Comparison of ENCODE assay signal across 23 cellular contexts in the genomic region with DNA sequence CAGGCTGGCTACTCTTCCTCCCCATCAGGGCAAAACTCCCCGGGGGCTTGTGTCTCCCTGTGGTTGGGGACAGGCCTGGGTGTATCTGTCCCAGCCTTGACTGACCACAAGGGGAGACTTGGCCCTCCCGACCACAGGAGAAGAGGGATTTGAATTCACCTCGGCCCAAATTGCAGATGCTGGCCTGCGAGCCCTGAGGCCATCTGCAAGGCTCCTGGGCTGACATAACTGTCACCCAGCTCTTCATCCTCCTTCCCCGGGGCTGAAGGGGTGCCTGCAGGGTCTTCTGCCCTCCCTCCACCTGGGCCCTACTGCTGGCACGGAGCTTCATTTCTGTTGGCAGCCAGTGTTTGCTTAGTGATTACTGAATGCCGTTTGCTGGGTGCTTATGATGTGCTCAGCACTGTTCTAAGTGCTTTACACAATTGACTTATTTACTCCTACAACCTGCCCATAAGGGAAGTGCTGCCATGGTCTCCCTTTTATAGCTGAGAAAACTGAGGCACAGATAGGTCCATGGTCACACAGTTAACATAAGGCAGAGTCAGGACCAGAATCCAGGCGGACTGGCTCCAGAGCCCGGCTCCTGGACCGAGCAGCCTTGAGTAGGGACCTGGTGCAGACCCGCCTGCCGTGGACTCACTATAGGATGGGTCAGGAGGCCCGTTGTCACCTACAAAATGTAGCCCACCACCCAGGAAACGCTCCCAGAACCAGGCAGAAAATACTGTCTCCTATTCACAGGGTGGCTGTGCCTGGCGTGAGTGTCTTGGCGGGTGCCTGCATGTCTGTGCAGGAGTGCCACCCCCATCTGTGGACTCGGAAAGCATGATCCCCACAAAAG. TPM values are rescaled to one million over a fixed set of nuclear protein-coding genes. Genes with fewer than 3 reads are reported as not detected.
A peak's percentile ranks its signal among the peaks of the same experiment; 100 is the strongest.
DNase-seq lines count a peak whose midpoint lies in the region; ATAC-seq, FAIRE-seq and TF ChIP-seq lines count a peak whose summit lies in the region.
"Had no signal": no experiment of that assay in that cellular context is flagged by ENCODE, and none has a peak within 500 bp of the region (broad histone marks: within the 10 kb centered on the region; RNA-seq: fewer than 3 reads in every experiment).

No MANE protein-coding gene starts in this region.

- H3K9ac ChIP-seq in endodermal cell (ENCODE audit: extremely low read depth, low read length, poor library complexity, severe bottlenecking): no peak overlapping the region

- H3K27me3 Mint-ChIP-seq in natural killer cell treated with Interleukin-12 subunit alpha and Interleukin-12 subunit beta and Interleukin-15 and Interleukin-18, amount 100 ng/mL, for 72 hours: no peaks in the 10 kb centered on the region
- H3K27me3 Mint-ChIP-seq in natural killer cell (ENCODE audit: low read depth in 2 of 2) (peaks cover 0 to 6% of the 10 kb centered on the region in 2 donors), endodermal cell (ENCODE audit: insufficient read depth) (no peaks in the 10 kb centered on the region)
- H3K27me3 Mint-ChIP-seq: activated CD4-positive, alpha-beta memory T cell treated with anti-CD3 and anti-CD28 coated beads for 36 hours; activated naive CD4-positive, alpha-beta T cell treated with anti-CD3 and anti-CD28 coated beads, Interleukin-2, amount 10 ng/mL, durations not matched to agents 7 days and 5 days; activated T-cell treated with anti-CD3 and anti-CD28 coated beads, Interleukin-2, amount 50 U/mL, for 24 hours had no signal

- intact Hi-C loops in natural killer cell (cut with micrococcal nuclease): no loop called here

- H3K4me1 ChIP-seq in endodermal cell (ENCODE audit: control insufficient read depth, insufficient read depth, low read length): peaks cover 5% of the 10 kb centered on the region

- H3K27ac Mint-ChIP-seq in natural killer cell treated with Interleukin-12 subunit alpha and Interleukin-12 subunit beta and Interleukin-15 and Interleukin-18, amount 100 ng/mL, for 72 hours: no peak overlapping the region
- H3K27ac Mint-ChIP-seq in natural killer cell (no peak overlapping the region), endodermal cell (no peak overlapping the region)
- H3K27ac Mint-ChIP-seq: activated CD4-positive, alpha-beta memory T cell treated with anti-CD3 and anti-CD28 coated beads for 36 hours; activated naive CD4-positive, alpha-beta T cell treated with anti-CD3 and anti-CD28 coated beads, Interleukin-2, amount 10 ng/mL, durations not matched to agents 7 days and 5 days; activated T-cell treated with anti-CD3 and anti-CD28 coated beads, Interleukin-2, amount 50 U/mL, for 24 hours; effector memory CD8-positive, alpha-beta T cell; naive thymus-derived CD4-positive, alpha-beta T cell; T-helper 17 cell had no signal

- DNase-seq in natural killer cell treated with Interleukin-12 subunit alpha and Interleukin-12 subunit beta and Interleukin-15 and Interleukin-18, amount 100 ng/mL, for 72 hours (ENCODE audit: low spot score): peak; percentile 53
- DNase-seq in natural killer cell (no peak), NCI-H2196 treated with DMSO at 0.1 percent for 48 hours (lab: John Stamatoyannopoulos, UW; ENCODE audit: unreplicated experiment) (peak; percentile 18), endodermal cell (no peak), GM19239 (ENCODE audit: insufficient read length, low spot score) (no peak), glomerular visceral epithelial cell (ENCODE audit: extremely low spot score) (no peak), amygdala (lab: John Stamatoyannopoulos, UW) (no peak)
- DNase-seq: activated CD4-positive, alpha-beta memory T cell treated with anti-CD3 and anti-CD28 coated beads for 36 hours; activated naive CD4-positive, alpha-beta T cell treated with anti-CD3 and anti-CD28 coated beads, Interleukin-2, amount 10 ng/mL, durations not matched to agents 7 days and 5 days; activated T-cell treated with anti-CD3 and anti-CD28 coated beads, Interleukin-2, amount 50 U/mL, for 24 hours; DND-41; effector memory CD8-positive, alpha-beta T cell; GOT3; naive thymus-derived CD4-positive, alpha-beta T cell; NCI-H524; OCI-M1; SJCRH30; T-helper 17 cell; thyroid gland had no signal

- H3K27me3 ChIP-seq in endodermal cell (ENCODE audit: control insufficient read depth, insufficient read depth, low read length, poor library complexity, severe bottlenecking): no peaks in the 10 kb centered on the region
- H3K27me3 ChIP-seq: ascending aorta, SJCRH30, thyroid gland had no signal

- H3K9me3 Mint-ChIP-seq in natural killer cell treated with Interleukin-12 subunit alpha and Interleukin-12 subunit beta and Interleukin-15 and Interleukin-18, amount 100 ng/mL, for 72 hours: no peaks in the 10 kb centered on the region
- H3K9me3 Mint-ChIP-seq in natural killer cell (no peaks in the 10 kb centered on the region), endodermal cell (peaks cover 2% of the 10 kb centered on the region)
- H3K9me3 Mint-ChIP-seq: activated CD4-positive, alpha-beta memory T cell treated with anti-CD3 and anti-CD28 coated beads for 36 hours; activated naive CD4-positive, alpha-beta T cell treated with anti-CD3 and anti-CD28 coated beads, Interleukin-2, amount 10 ng/mL, durations not matched to agents 7 days and 5 days; activated T-cell treated with anti-CD3 and anti-CD28 coated beads, Interleukin-2, amount 50 U/mL, for 24 hours; effector memory CD8-positive, alpha-beta T cell; naive thymus-derived CD4-positive, alpha-beta T cell had no signal

- H3K36me3 ChIP-seq in endodermal cell (ENCODE audit: control insufficient read depth, insufficient read depth, low read length): no peaks in the 10 kb centered on the region
- H3K36me3 ChIP-seq: prostate gland, SJCRH30, thyroid gland had no signal

- H3K4me3 Mint-ChIP-seq in natural killer cell treated with Interleukin-12 subunit alpha and Interleukin-12 subunit beta and Interleukin-15 and Interleukin-18, amount 100 ng/mL, for 72 hours: no peak overlapping the region
- no peak overlapping the region for H3K4me3 Mint-ChIP-seq in natural killer cell
- no peak overlapping the region for H3K4me3 Mint-ChIP-seq in endodermal cell
- H3K4me3 Mint-ChIP-seq: activated CD4-positive, alpha-beta memory T cell treated with anti-CD3 and anti-CD28 coated beads for 36 hours; activated naive CD4-positive, alpha-beta T cell treated with anti-CD3 and anti-CD28 coated beads, Interleukin-2, amount 10 ng/mL, durations not matched to agents 7 days and 5 days; activated T-cell treated with anti-CD3 and anti-CD28 coated beads, Interleukin-2, amount 50 U/mL, for 24 hours; effector memory CD8-positive, alpha-beta T cell; naive thymus-derived CD4-positive, alpha-beta T cell; T-helper 17 cell had no signal

- peaks cover 13% of the 10 kb centered on the region in 2 donors for H3K4me1 Mint-ChIP-seq in natural killer cell treated with Interleukin-12 subunit alpha and Interleukin-12 subunit beta and Interleukin-15 and Interleukin-18, amount 100 ng/mL, for 72 hours (ENCODE audit: low read depth in 2 of 2)
- H3K4me1 Mint-ChIP-seq in natural killer cell (peaks cover 12% of the 10 kb centered on the region in 2 donors), endodermal cell (peaks cover 10% of the 10 kb centered on the region)
- H3K4me1 Mint-ChIP-seq: activated naive CD4-positive, alpha-beta T cell treated with anti-CD3 and anti-CD28 coated beads, Interleukin-2, amount 10 ng/mL, durations not matched to agents 7 days and 5 days; naive thymus-derived CD4-positive, alpha-beta T cell had no signal

- no peak for ATAC-seq in natural killer cell treated with Interleukin-12 subunit alpha and Interleukin-12 subunit beta and Interleukin-15 and Interleukin-18, amount 100 ng/mL, for 72 hours
- ATAC-seq in natural killer cell (no peak), HG03139 (IDR thresholded peaks at IDR 0.05; ENCODE audit: unreplicated experiment) (no peak)
- ATAC-seq: effector memory CD8-positive, alpha-beta T cell; naive thymus-derived CD4-positive, alpha-beta T cell; T-helper 17 cell had no signal

- no peak overlapping the region for H3K4me3 ChIP-seq in endodermal cell (ENCODE audit: low read length)
- H3K4me3 ChIP-seq: ascending aorta, prostate gland, SJCRH30, thyroid gland had no signal

- TF ChIP-seq CTCF in natural killer cell (IDR thresholded peaks at IDR 0.05) (no peak), endodermal cell (conservative IDR thresholded peaks at IDR 0.05) (peak; percentile 14)

- H3K36me3 Mint-ChIP-seq in natural killer cell treated with Interleukin-12 subunit alpha and Interleukin-12 subunit beta and Interleukin-15 and Interleukin-18, amount 100 ng/mL, for 72 hours: no peaks in the 10 kb centered on the region
- no peaks in the 10 kb centered on the region for H3K36me3 Mint-ChIP-seq in natural killer cell
- H3K36me3 Mint-ChIP-seq in endodermal cell (ENCODE audit: low read depth): peaks cover 9% of the 10 kb centered on the region
- H3K36me3 Mint-ChIP-seq: activated CD4-positive, alpha-beta memory T cell treated with anti-CD3 and anti-CD28 coated beads for 36 hours; activated naive CD4-positive, alpha-beta T cell treated with anti-CD3 and anti-CD28 coated beads, Interleukin-2, amount 10 ng/mL, durations not matched to agents 7 days and 5 days; naive thymus-derived CD4-positive, alpha-beta T cell had no signal

- WGBS in endodermal cell (ENCODE audit: insufficient coverage in 1 of 2, insufficient read length in 1 of 2), 2 experiments: 87 to 88% methylated on average over 16 to 17 of the region's 17 CpGs

- no peak for FAIRE-seq in GM19239 (lab: Jason Lieb, UNC)

- no peak overlapping the region for H3K27ac ChIP-seq in endodermal cell (ENCODE audit: low read depth, low read length)
- H3K27ac ChIP-seq: prostate gland, SJCRH30, thyroid gland, VCaP had no signal

- H3K9me3 ChIP-seq in endodermal cell (ENCODE audit: control insufficient read depth, low read length): peaks cover 6% of the 10 kb centered on the region
- H3K9me3 ChIP-seq: prostate gland, SJCRH30, thyroid gland had no signal

RNA-seq across cellular contexts. Expression of a gene that starts 18.9 kb away (rescaled TPM):
- total RNA-seq in natural killer cell treated with Interleukin-12 subunit alpha and Interleukin-12 subunit beta and Interleukin-15 and Interleukin-18, amount 100 ng/mL, for 72 hours: 1 to 10 TPM; 1.3 to 2.3 TPM
- total RNA-seq in natural killer cell: 1 to 10 TPM; 1.7 to 2.5 (median 2.0) TPM
- total RNA-seq in endodermal cell: 1 to 10 TPM; 4.4 to 7.9 TPM
- 3.2 TPM for polyA plus RNA-seq in endodermal cell (2013, experiment 1 of 2)
- polyA plus RNA-seq in endodermal cell (2013, experiment 2 of 2): 4.2 TPM
- polyA plus RNA-seq: naive thymus-derived CD4-positive, alpha-beta T cell had no signal

Comparison
In these comparisons a context has a peak if more than half of its experiments do, and no peak if none do; other contexts are left out.
1. DNase-seq: peak in natural killer cell treated with Interleukin-12 subunit alpha and Interleukin-12 subunit beta and Interleukin-15 and Interleukin-18, amount 100 ng/mL, for 72 hours (single experiment) and NCI-H2196 treated with DMSO at 0.1 percent for 48 hours (single experiment); none in natural killer cell (single experiment), endodermal cell (single experiment), GM19239 (single experiment), glomerular visceral epithelial cell (single experiment) and amygdala (0 of 56).